25 cellular contexts compared by ENCODE assay signal in the genomic region with DNA sequence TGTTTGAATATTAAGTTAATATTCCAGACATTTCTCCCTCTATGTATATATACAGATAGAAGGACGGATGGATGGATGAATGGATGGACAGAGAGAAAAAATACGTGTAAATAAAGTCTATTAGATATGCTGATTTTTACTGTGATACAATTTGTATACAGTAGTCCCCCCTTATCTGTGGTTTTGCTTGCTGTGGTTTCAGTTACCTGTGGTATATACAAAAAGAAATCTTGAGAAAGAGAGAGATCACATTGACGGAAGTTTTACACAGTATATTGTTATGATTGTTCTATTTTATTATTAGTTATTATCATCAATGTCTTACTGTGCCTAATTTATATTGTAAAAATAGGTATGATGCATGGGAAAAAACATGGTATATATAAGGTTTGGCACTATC.
"Had no signal": no experiment of that assay in that cellular context is flagged by ENCODE, and none has a peak within 500 bp of the region (broad histone marks: within the 10 kb centered on the region; RNA-seq: fewer than 3 reads in every experiment).

No MANE protein-coding gene starts in this region.

- H3K36me3 ChIP-seq: thoracic aorta had no signal

- H2AFZ ChIP-seq: parathyroid adenoma had no signal

- H3K4me3 Mint-ChIP-seq: mesothelial cell of epicardium; naive B cell; nephron; neural crest cell; stimulated activated naive CD8-positive, alpha-beta T cell treated with anti-CD3 and anti-CD28 coated beads, Interleukin-15, Interleukin-2, amounts not matched to agents 100 ng/mL and 50 ng/mL, for 24 hours had no signal

- H3K9me3 ChIP-seq: left ventricle myocardium inferior, psoas muscle, right atrium auricular region, right lobe of liver, suprapubic skin, thoracic aorta, tibial artery, upper lobe of right lung had no signal

- H3K9me3 Mint-ChIP-seq: nephron; neural crest cell; stimulated activated naive CD8-positive, alpha-beta T cell treated with anti-CD3 and anti-CD28 coated beads, Interleukin-15, Interleukin-2, amounts not matched to agents 100 ng/mL and 50 ng/mL, for 24 hours had no signal

- H3K27me3 ChIP-seq: right atrium auricular region, right lobe of liver, suprapubic skin, tibial artery, upper lobe of right lung had no signal

- H3K4me3 ChIP-seq: left ventricle myocardium inferior, lung, psoas muscle, right atrium auricular region, right lobe of liver, suprapubic skin, thoracic aorta, tibial artery, upper lobe of right lung had no signal

- H3K79me2 ChIP-seq: parathyroid adenoma had no signal

- H3K27ac Mint-ChIP-seq: mesothelial cell of epicardium; naive B cell; nephron; stimulated activated naive CD8-positive, alpha-beta T cell treated with anti-CD3 and anti-CD28 coated beads, Interleukin-15, Interleukin-2, amounts not matched to agents 100 ng/mL and 50 ng/mL, for 24 hours had no signal

- H3K27me3 Mint-ChIP-seq: naive B cell; stimulated activated naive CD8-positive, alpha-beta T cell treated with anti-CD3 and anti-CD28 coated beads, Interleukin-15, Interleukin-2, amounts not matched to agents 100 ng/mL and 50 ng/mL, for 24 hours had no signal

- H3K9ac ChIP-seq: parathyroid adenoma had no signal

- FAIRE-seq: urothelium cell line had no signal

- DNase-seq: hippocampal formation; left ventricle myocardium inferior; mesendoderm; naive B cell; nucleus accumbens; psoas muscle; right lobe of liver; stimulated activated CD4-positive, alpha-beta T cell treated with anti-CD3 and anti-CD28 coated beads, Interleukin-12 subunit alpha, Interleukin-12 subunit beta, amount 100 ng/mL, for 4 hours; stimulated activated CD4-positive, alpha-beta T cell treated with anti-CD3 and anti-CD28 coated beads, Interleukin-15, amount 100 ng/mL, for 24 hours; stimulated activated CD4-positive, alpha-beta T cell treated with anti-CD3 and anti-CD28 coated beads, Interleukin-2, amount 100 ng/mL, for 24 hours; stimulated activated CD4-positive, alpha-beta T cell treated with anti-CD3 and anti-CD28 coated beads, Interleukin-4, amount 100 ng/mL, for 1 hour; stimulated activated naive CD4-positive, alpha-beta T cell; tibial artery; trophoblast cell; upper lobe of right lung had no signal

- H3K4me1 Mint-ChIP-seq: naive B cell, neural crest cell had no signal

- ATAC-seq: psoas muscle, right lobe of liver, upper lobe of right lung had no signal

- H3K4me1 ChIP-seq: psoas muscle, right atrium auricular region, right lobe of liver, suprapubic skin, tibial artery, upper lobe of right lung had no signal

- H3K27ac ChIP-seq: left ventricle myocardium inferior, parathyroid adenoma, psoas muscle, right atrium auricular region, right lobe of liver, suprapubic skin, thoracic aorta, tibial artery, upper lobe of right lung had no signal
